ENCODE assay signal across 14 cellular contexts in the genomic region with DNA sequence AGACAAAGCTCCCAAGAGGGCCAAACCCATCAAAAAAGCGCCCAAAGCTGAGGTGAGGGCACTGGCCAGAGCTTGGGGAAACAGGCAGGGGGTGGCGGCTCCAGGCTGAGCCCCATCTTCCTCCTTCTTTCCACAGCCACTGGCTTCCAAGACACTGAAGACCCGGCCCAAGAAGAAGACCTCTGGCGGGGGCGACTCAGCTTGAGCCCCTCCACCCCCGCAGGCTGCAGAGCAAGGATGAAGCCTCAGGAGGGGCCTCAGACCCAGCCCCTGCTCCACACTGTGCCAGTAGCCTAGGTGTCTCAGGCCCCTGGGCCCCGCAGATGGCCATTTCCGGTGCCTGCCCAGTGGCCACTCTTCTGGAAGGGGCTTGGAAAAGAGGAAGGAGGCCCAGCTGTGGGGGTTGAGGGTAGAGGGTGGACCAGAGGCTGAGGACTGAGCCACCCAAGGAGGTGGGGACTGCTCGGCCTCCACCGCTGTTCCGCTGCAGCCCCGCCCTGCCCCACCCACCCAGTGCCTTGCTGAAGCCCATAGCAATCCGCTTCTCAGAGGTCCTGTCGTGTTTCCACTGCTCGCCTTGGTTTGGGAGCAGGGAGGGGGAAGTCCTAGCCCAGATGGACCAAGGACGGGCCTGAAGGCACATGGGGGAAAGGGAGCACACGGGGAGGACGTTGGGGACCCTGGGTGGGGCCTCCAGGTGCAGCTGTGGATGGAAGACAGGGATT. TPM values are rescaled to one million over a fixed set of nuclear protein-coding genes. Genes with fewer than 3 reads are reported as not detected.
DNase-seq lines count a peak whose midpoint lies in the region; ATAC-seq and TF ChIP-seq lines count a peak whose summit lies in the region.
"Had no signal": no experiment of that assay in that cellular context is flagged by ENCODE, and none has a peak within 500 bp of the region (broad histone marks: within the 10 kb centered on the region; RNA-seq: fewer than 3 reads in every experiment).

No MANE protein-coding gene starts in this region.

- peak; percentile 20 for DNase-seq in activated T-cell treated with anti-CD3 and anti-CD28 coated beads, Interleukin-2, amount 50 U/mL, for 24 hours
- no peak for DNase-seq in activated T-cell treated with anti-CD3 and anti-CD28 coated beads for 4 hours
- peak; percentile 19 for DNase-seq in OCI-M1 (lab: John Stamatoyannopoulos, UW)
- peak; percentile 5 for DNase-seq in hepatocyte (ENCODE audit: low spot score)
- no peak for DNase-seq in neuronal stem cell (ENCODE audit: low spot score)
- DNase-seq in AML-193 (lab: John Stamatoyannopoulos, UW): no peak
- DNase-seq: DMS53, GF-D8 had no signal

- H3K4me2 ChIP-seq in hepatocyte (no peak overlapping the region), neuronal stem cell (ENCODE audit: insufficient read depth, low read length, poor library complexity, severe bottlenecking) (no peak overlapping the region)
- H3K4me2 ChIP-seq: BLaER1 had no signal

- no peak overlapping the region for H3K9ac ChIP-seq in neuronal stem cell (ENCODE audit: low read depth, low read length, poor library complexity)
- H3K9ac ChIP-seq: BLaER1 had no signal

- H3K14ac ChIP-seq in neuronal stem cell (ENCODE audit: low read length): no peak overlapping the region

- no peaks in the 10 kb centered on the region for H3K79me2 ChIP-seq in hepatocyte

- H3K36me3 ChIP-seq in hepatocyte (replicated peaks; ENCODE audit: insufficient read depth, low read depth): no peaks in the 10 kb centered on the region
- peaks cover 8 to 26% of the 10 kb centered on the region in 2 donors for H3K36me3 ChIP-seq in neuronal stem cell (replicated peaks in 1 of 2; ENCODE audit: control insufficient read depth in 2 of 2, insufficient read depth in 2 of 2, low read length in 2 of 2)
- H3K36me3 ChIP-seq: BLaER1 had no signal

- no peak overlapping the region for H3K4me3 ChIP-seq in hepatocyte
- no peak overlapping the region for H3K4me3 ChIP-seq in neuronal stem cell (ENCODE audit: low read length in 2 of 2)
- H3K4me3 ChIP-seq: BLaER1 had no signal

- H3K27ac ChIP-seq in hepatocyte: no peak overlapping the region
- H3K27ac ChIP-seq in neuronal stem cell (replicated peaks; ENCODE audit: low read length): no peak overlapping the region
- H3K27ac ChIP-seq: 22Rv1, BLaER1, HL-60 had no signal

- peak overlapping the region; percentile 65 for H3K23ac ChIP-seq in neuronal stem cell (ENCODE audit: low read depth, low read length, poor library complexity)

- H2AK5ac ChIP-seq in neuronal stem cell (ENCODE audit: low read depth, low read length): no peak overlapping the region

- WGBS in hepatocyte (ENCODE audit: low lambda C conversion rate, missing lambda C conversion rate): 87% methylated on average over 18 of the region's 18 CpGs
- WGBS in neuronal stem cell (ENCODE audit: extremely low coverage in 2 of 2, insufficient read length in 2 of 2, insufficient replicate concordance in 1 of 2), 2 donors: no CpG with 5 or more reads among the region's 18 CpGs

- no peaks in the 10 kb centered on the region for H3K9me3 Mint-ChIP-seq in activated T-cell treated with anti-CD3 and anti-CD28 coated beads, Interleukin-2, amount 50 U/mL, for 24 hours

- H3K9me3 ChIP-seq in hepatocyte (ENCODE audit: low read depth) (no peaks in the 10 kb centered on the region), neuronal stem cell (replicated peaks in 1 of 2; ENCODE audit: control insufficient read depth in 2 of 2, insufficient read depth in 1 of 2, low read depth in 1 of 2, low read length in 2 of 2) (no peaks in the 10 kb centered on the region)
- H3K9me3 ChIP-seq: BLaER1 had no signal

- no peaks in the 10 kb centered on the region for H3K9me2 ChIP-seq in hepatocyte (replicated peaks; ENCODE audit: insufficient read depth)

- H3K4ac ChIP-seq in neuronal stem cell (ENCODE audit: low read length): no peak overlapping the region

- no peaks in the 10 kb centered on the region for H3K27me3 Mint-ChIP-seq in activated T-cell treated with anti-CD3 and anti-CD28 coated beads, Interleukin-2, amount 50 U/mL, for 24 hours

- no peak overlapping the region for H2BK120ac ChIP-seq in neuronal stem cell (ENCODE audit: low read depth, low read length)

- H2AFZ ChIP-seq in hepatocyte: no peak overlapping the region
- no peak overlapping the region for H2AFZ ChIP-seq in neuronal stem cell (ENCODE audit: low read length)

- H3K27me3 ChIP-seq in hepatocyte: no peaks in the 10 kb centered on the region
- H3K27me3 ChIP-seq in neuronal stem cell (ENCODE audit: control insufficient read depth in 3 of 3, insufficient read depth in 3 of 3, low read depth in 1 of 3, low read length in 3 of 3): no peaks in the 10 kb centered on the region
- H3K27me3 ChIP-seq: BLaER1 had no signal

- no peak overlapping the region for H4K8ac ChIP-seq in neuronal stem cell (ENCODE audit: low read depth, low read length)

- no peak for TF ChIP-seq POLR2A in GM18505 (IDR thresholded peaks at IDR 0.05; ENCODE audit: borderline replicate concordance, extremely low read depth, insufficient read depth, insufficient read length)

- H3K4me1 Mint-ChIP-seq in activated T-cell treated with anti-CD3 and anti-CD28 coated beads, Interleukin-2, amount 50 U/mL, for 24 hours (ENCODE audit: low read depth): peaks cover 5% of the 10 kb centered on the region

- H3K18ac ChIP-seq in neuronal stem cell (ENCODE audit: low read length): peak overlapping the region; percentile 38

- no peak overlapping the region for H3K27ac Mint-ChIP-seq in activated T-cell treated with anti-CD3 and anti-CD28 coated beads, Interleukin-2, amount 50 U/mL, for 24 hours

- ATAC-seq in GM19035 (IDR thresholded peaks at IDR 0.05; ENCODE audit: unreplicated experiment): no peak
- ATAC-seq in GM18505 (IDR thresholded peaks at IDR 0.05; ENCODE audit: unreplicated experiment): no peak
- ATAC-seq: HCT116 had no signal

- H2BK12ac ChIP-seq in neuronal stem cell (ENCODE audit: low read length): no peak overlapping the region

- no peak overlapping the region for H2BK15ac ChIP-seq in neuronal stem cell (ENCODE audit: low read length)

- no peak overlapping the region for H3K4me3 Mint-ChIP-seq in activated T-cell treated with anti-CD3 and anti-CD28 coated beads, Interleukin-2, amount 50 U/mL, for 24 hours

- H4K91ac ChIP-seq in neuronal stem cell (ENCODE audit: low read depth, low read length, poor library complexity): no peak overlapping the region

- no peaks in the 10 kb centered on the region for H3K4me1 ChIP-seq in hepatocyte (ENCODE audit: insufficient read depth)
- H3K4me1 ChIP-seq in neuronal stem cell (ENCODE audit: control insufficient read depth in 2 of 2, insufficient read depth in 1 of 2, low read depth in 1 of 2, low read length in 2 of 2): peaks cover 20 to 22% of the 10 kb centered on the region in 2 donors
- H3K4me1 ChIP-seq: BLaER1 had no signal

- peak overlapping the region; percentile 53 for H2BK5ac ChIP-seq in neuronal stem cell (ENCODE audit: low read length)

- no peaks in the 10 kb centered on the region for H4K20me1 ChIP-seq in hepatocyte (ENCODE audit: insufficient read depth, poor library complexity, severe bottlenecking)
- H4K20me1 ChIP-seq: BLaER1 had no signal

- no peaks in the 10 kb centered on the region for H3K36me3 Mint-ChIP-seq in activated T-cell treated with anti-CD3 and anti-CD28 coated beads, Interleukin-2, amount 50 U/mL, for 24 hours (ENCODE audit: low read depth)

- TF ChIP-seq CTCF in hepatocyte (IDR thresholded peaks at IDR 0.05; ENCODE audit: poor library complexity): no peak

- H3K79me1 ChIP-seq in neuronal stem cell (ENCODE audit: low read depth, low read length): no peaks in the 10 kb centered on the region

RNA-seq across cellular contexts. Expression of gene REEP2, which starts 6.9 kb away (rescaled TPM):
- 0.67 and 3.2 TPM in 2 replicates for total RNA-seq in hepatocyte
- polyA plus RNA-seq in hepatocyte: 0.66 and 1.9 TPM in 2 replicates
- 65.9 TPM for polyA plus RNA-seq in neuronal stem cell (2013, experiment 1 of 2)
- polyA plus RNA-seq in neuronal stem cell (2013, experiment 2 of 2): 64.9 TPM

RNA-seq across cellular contexts. Expression of gene EGR1, which starts 19.6 kb away (rescaled TPM):
- total RNA-seq in hepatocyte: 64.2 and 95.4 TPM in 2 replicates
- polyA plus RNA-seq in hepatocyte: 336 and 434 TPM in 2 replicates
- 131 TPM for polyA plus RNA-seq in neuronal stem cell (2013, experiment 1 of 2)
- 132 TPM for polyA plus RNA-seq in neuronal stem cell (2013, experiment 2 of 2)

Comparison
In these comparisons a context has a peak if more than half of its experiments do, and no peak if none do; other contexts are left out.
1. DNase-seq: peak in activated T-cell treated with anti-CD3 and anti-CD28 coated beads, Interleukin-2, amount 50 U/mL, for 24 hours (single experiment), OCI-M1 (single experiment) and hepatocyte (single experiment); none in activated T-cell treated with anti-CD3 and anti-CD28 coated beads for 4 hours (single experiment), neuronal stem cell (single experiment) and AML-193 (0 of 2).